In genomic region chr5:131794596-131794995, GRCh38 we compare ENCODE assay signal across 1 cellular context.
A peak's percentile ranks its signal among the peaks of the same experiment; 100 is the strongest.
TF ChIP-seq lines count a peak whose summit lies in the region.

No MANE protein-coding gene starts in this region.

TF ChIP-seq in K562, 482 proteins besides CTCF, POLR2A, EP300 and RAD21 (continued from another document):
- TF ChIP-seq ZBTB40 (IDR thresholded peaks at IDR 0.05) (no peak), ZBTB40 (CRISPR knock-in tag; IDR thresholded peaks at IDR 0.05) (no peak), NCOA2 (IDR thresholded peaks at IDR 0.05; ENCODE audit: partially characterized antibody in 2 of 2) (no peak), NKRF (IDR thresholded peaks at IDR 0.05; ENCODE audit: borderline replicate concordance) (peak; percentile 66), HMGN3 (IDR thresholded peaks at IDR 0.05; ENCODE audit: borderline replicate concordance, extremely low read depth, insufficient read length, low read depth, low read length) (no peak), PRPF4 (IDR thresholded peaks at IDR 0.05; ENCODE audit: insufficient read depth, low read depth, low read length, poor library complexity, severe bottlenecking) (no peak)
